In genomic region chr1:170590921-170591705, GRCh38 we compare ENCODE assay signal across 22 cellular contexts. TPM values are rescaled to one million over a fixed set of nuclear protein-coding genes. Genes with fewer than 3 reads are reported as not detected.
DNase-seq lines count a peak whose midpoint lies in the region; ATAC-seq, FAIRE-seq and TF ChIP-seq lines count a peak whose summit lies in the region.
"Had no signal": no experiment of that assay in that cellular context is flagged by ENCODE, and none has a peak within 500 bp of the region (broad histone marks: within the 10 kb centered on the region; RNA-seq: fewer than 3 reads in every experiment).

No MANE protein-coding gene starts in this region.

- peaks cover 27% of the 10 kb centered on the region for H3K27me3 Mint-ChIP-seq in type B pancreatic cell

- H4K20me1 ChIP-seq in IMR-90 (ENCODE audit: insufficient read depth, low read length) (no peaks in the 10 kb centered on the region), keratinocyte (ENCODE audit: control insufficient read depth, extremely low read depth, insufficient read depth, low read length) (no peaks in the 10 kb centered on the region)

- in situ Hi-C loops in IMR-90 (cut with MboI; ENCODE audit: low sequenced_read_pairs): no loop called here

- H3K4me1 ChIP-seq in IMR-90 (ENCODE audit: control insufficient read depth, insufficient read depth, low read length) (peaks cover 6% of the 10 kb centered on the region), keratinocyte (ENCODE audit: control insufficient read depth, extremely low read depth, insufficient read depth, low read length) (peaks cover 3% of the 10 kb centered on the region), foreskin keratinocyte (no peaks in the 10 kb centered on the region)
- H3K4me1 ChIP-seq: testis had no signal

- FAIRE-seq in keratinocyte (lab: Jason Lieb, UNC): no peak

- no peak for TF ChIP-seq CTCF in IMR-90 (conservative IDR thresholded peaks at IDR 0.05; ENCODE audit: low read depth, low read length)
- no peak for TF ChIP-seq CTCF in keratinocyte (optimal IDR thresholded peaks at IDR 0.05 in 1 of 3, IDR thresholded peaks at IDR 0.05 in 1 of 3, conservative IDR thresholded peaks at IDR 0.05 in 1 of 3; ENCODE audit: extremely low read depth in 1 of 3, insufficient read depth in 2 of 3, low read length in 3 of 3)
- no peak for TF ChIP-seq CTCF in type B pancreatic cell (conservative IDR thresholded peaks at IDR 0.05)
- no peak for TF ChIP-seq CTCF in foreskin keratinocyte (conservative IDR thresholded peaks at IDR 0.05)

- H3K79me1 ChIP-seq in IMR-90 (ENCODE audit: low read depth in 1 of 2, low read length in 2 of 2): no peaks in the 10 kb centered on the region

- H3K14ac ChIP-seq in IMR-90 (replicated peaks; ENCODE audit: low read depth, low read length): no peak overlapping the region

- H3K4me3 ChIP-seq in IMR-90 (ENCODE audit: insufficient read depth, low read depth, low read length) (no peak overlapping the region), keratinocyte (ENCODE audit: control insufficient read depth in 2 of 3, extremely low read depth in 1 of 3, insufficient read depth in 2 of 3, low read depth in 1 of 3, low read length in 3 of 3) (no peak overlapping the region)
- H3K4me3 ChIP-seq: cardiac muscle cell, testis had no signal

- WGBS in IMR-90 (ENCODE audit: extremely low coverage in 2 of 2, insufficient read length in 1 of 2), 2 experiments: no CpG with 5 or more reads among the region's 13 CpGs

- H3K4me3 Mint-ChIP-seq in type B pancreatic cell: peak overlapping the region; percentile 71
- H3K4me3 Mint-ChIP-seq: activated CD4-positive, alpha-beta memory T cell treated with anti-CD3 and anti-CD28 coated beads, Interleukin-2, amount 10 ng/mL, durations not matched to agents 7 days and 5 days; dendritic cell treated with granulocyte-macrophage colony-stimulating factor and Interleukin-4, amounts not matched to agents 40 ng/mL and 50 ng/mL, for 4 days; H9; naive B cell; WTC11 had no signal

- no peak overlapping the region for H2AK5ac ChIP-seq in IMR-90 (ENCODE audit: low read depth, low read length)

- no peaks in the 10 kb centered on the region for H3K79me2 ChIP-seq in keratinocyte (ENCODE audit: control insufficient read depth, insufficient read depth, low read length)

- H3K4me2 ChIP-seq in IMR-90 (ENCODE audit: low read depth, low read length) (no peak overlapping the region), keratinocyte (ENCODE audit: control insufficient read depth, extremely low read depth, insufficient read depth, low read depth, low read length) (no peak overlapping the region)

- H4K5ac ChIP-seq in IMR-90 (ENCODE audit: low read depth, low read length): no peak overlapping the region

- TF ChIP-seq RAD21 in IMR-90 (IDR thresholded peaks at IDR 0.05; ENCODE audit: low read length): no peak

- no peak overlapping the region for H2BK15ac ChIP-seq in IMR-90 (ENCODE audit: low read depth, low read length)

- H3K18ac ChIP-seq in IMR-90 (ENCODE audit: low read depth, low read length): no peak overlapping the region

- no peaks in the 10 kb centered on the region for H3K9me1 ChIP-seq in IMR-90 (ENCODE audit: insufficient read depth, low read length)
- H3K9me1 ChIP-seq in keratinocyte (ENCODE audit: control insufficient read depth, extremely low read depth, insufficient read depth, low read length): no peaks in the 10 kb centered on the region

- no peak overlapping the region for H3K23ac ChIP-seq in IMR-90 (ENCODE audit: low read depth, low read length)

- H3K27ac ChIP-seq in IMR-90 (ENCODE audit: insufficient read depth, low read length) (no peak overlapping the region), keratinocyte (ENCODE audit: control insufficient read depth, insufficient read depth, low read length) (no peak overlapping the region), foreskin keratinocyte (no peak overlapping the region)
- H3K27ac ChIP-seq: cardiac muscle cell, testis had no signal

- intact Hi-C loops in IMR-90 (cut with micrococcal nuclease): no loop called here

- peaks cover 2% of the 10 kb centered on the region; the same call in 1 of the 2 replicates for H3K9me3 ChIP-seq in IMR-90 (ENCODE audit: control insufficient read depth, insufficient read depth, low read length)
- H3K9me3 ChIP-seq in keratinocyte (ENCODE audit: control insufficient read depth, low read depth, low read length): no peaks in the 10 kb centered on the region
- H3K9me3 ChIP-seq: BE2C, testis had no signal

- dilution Hi-C loops in IMR-90 (cut with HindIII; ENCODE audit: low sequenced_read_pairs, unreplicated experiment) (no loop called here), keratinocyte (cut with MboI; ENCODE audit: extremely low pct_ligation_motif_present, low sequenced_read_pairs) (no loop called here)

- no peak overlapping the region for H2BK20ac ChIP-seq in IMR-90 (ENCODE audit: low read depth, low read length)

- no peak overlapping the region for H3K4ac ChIP-seq in IMR-90 (ENCODE audit: low read depth, low read length)

- H2BK120ac ChIP-seq in IMR-90 (ENCODE audit: low read depth, low read length): no peak overlapping the region

- peak overlapping the region; percentile 50 for H3K27ac Mint-ChIP-seq in type B pancreatic cell
- no peak overlapping the region for H3K27ac Mint-ChIP-seq in activated naive CD4-positive, alpha-beta T cell treated with anti-CD3 and anti-CD28 coated beads, Interleukin-2, amount 50 U/mL, for 72 hours
- H3K27ac Mint-ChIP-seq: activated CD4-positive, alpha-beta memory T cell treated with anti-CD3 and anti-CD28 coated beads, Interleukin-2, amount 10 ng/mL, durations not matched to agents 7 days and 5 days; dendritic cell treated with granulocyte-macrophage colony-stimulating factor and Interleukin-4, amounts not matched to agents 40 ng/mL and 50 ng/mL, for 4 days; H9; naive B cell; WTC11 had no signal

- H3K9me3 Mint-ChIP-seq in type B pancreatic cell: no peaks in the 10 kb centered on the region
- peaks cover 0 to 4% of the 10 kb centered on the region in 2 donors for H3K9me3 Mint-ChIP-seq in activated naive CD4-positive, alpha-beta T cell treated with anti-CD3 and anti-CD28 coated beads, Interleukin-2, amount 50 U/mL, for 72 hours
- H3K9me3 Mint-ChIP-seq: activated CD4-positive, alpha-beta memory T cell treated with anti-CD3 and anti-CD28 coated beads, Interleukin-2, amount 10 ng/mL, durations not matched to agents 7 days and 5 days; dendritic cell treated with granulocyte-macrophage colony-stimulating factor and Interleukin-4, amounts not matched to agents 40 ng/mL and 50 ng/mL, for 4 days; WTC11 had no signal

- H3K36me3 ChIP-seq in IMR-90 (ENCODE audit: control insufficient read depth, insufficient read depth, low read length): no peaks in the 10 kb centered on the region
- H3K36me3 ChIP-seq in keratinocyte (ENCODE audit: control insufficient read depth in 2 of 2, extremely low read depth in 1 of 2, insufficient read depth in 2 of 2, low read length in 2 of 2): no peaks in the 10 kb centered on the region
- H3K36me3 ChIP-seq: BE2C, cardiac muscle cell had no signal

- no peak overlapping the region for H2AK9ac ChIP-seq in IMR-90 (replicated peaks; ENCODE audit: low read depth, low read length, poor library complexity)

- BruUV-seq in IMR-90 (replicated peaks; lab: Mats Ljungman, UMichigan): no TSS peak

- H4K8ac ChIP-seq in IMR-90 (ENCODE audit: low read depth in 2 of 2, low read length in 2 of 2): no peak overlapping the region

- ATAC-seq in IMR-90 (ENCODE audit: low read depth): no peak
- ATAC-seq in foreskin keratinocyte: no peak
- ATAC-seq in activated naive CD4-positive, alpha-beta T cell treated with anti-CD3 and anti-CD28 coated beads, Interleukin-2, amount 50 U/mL, for 72 hours: no peak
- ATAC-seq: right cardiac atrium, WTC11 had no signal

- no peak overlapping the region for H4K91ac ChIP-seq in IMR-90 (ENCODE audit: insufficient read depth, low read depth, low read length)

- H2BK5ac ChIP-seq in IMR-90 (ENCODE audit: low read depth, low read length, poor library complexity, severe bottlenecking): no peak overlapping the region

- no peaks in the 10 kb centered on the region for H3K36me3 Mint-ChIP-seq in type B pancreatic cell
- no peaks in the 10 kb centered on the region for H3K36me3 Mint-ChIP-seq in activated naive CD4-positive, alpha-beta T cell treated with anti-CD3 and anti-CD28 coated beads, Interleukin-2, amount 50 U/mL, for 72 hours
- H3K36me3 Mint-ChIP-seq: naive B cell, WTC11 had no signal

- no peak overlapping the region for H3K56ac ChIP-seq in IMR-90 (ENCODE audit: extremely low read depth, insufficient read depth, low read length)

- no peak for DNase-seq in IMR-90
- peak; percentile 11 for DNase-seq in NCI-H69 (lab: John Stamatoyannopoulos, UW)
- no peak for DNase-seq in keratinocyte (ENCODE audit: low read depth, low spot score)
- no peak for DNase-seq in type B pancreatic cell (ENCODE audit: extremely low spot score, unreplicated experiment)
- DNase-seq in anterior cingulate cortex (lab: John Stamatoyannopoulos, UW): no peak
- no peak for DNase-seq in foreskin keratinocyte
- DNase-seq in activated naive CD4-positive, alpha-beta T cell treated with anti-CD3 and anti-CD28 coated beads, Interleukin-2, amount 50 U/mL, for 72 hours (ENCODE audit: low spot score in 2 of 2): no peak
- DNase-seq: activated CD4-positive, alpha-beta memory T cell treated with anti-CD3 and anti-CD28 coated beads, Interleukin-2, amount 10 ng/mL, durations not matched to agents 7 days and 5 days; activated gamma-delta T cell treated with Interleukin-2 at 50 U/mL for 16 hours; activated T-cell treated with anti-CD3 and anti-CD28 coated beads for 4 hours; BE2C; COR-L47; H9; hippocampal formation; islet precursor cell; naive B cell; NCI-H1436; right cardiac atrium; testis had no signal

- TF ChIP-seq POLR2A in IMR-90 (IDR thresholded peaks at IDR 0.05; ENCODE audit: low read depth, low read length): no peak

- peaks cover 44% of the 10 kb centered on the region for H3K4me1 Mint-ChIP-seq in type B pancreatic cell (ENCODE audit: unreplicated experiment)
- H3K4me1 Mint-ChIP-seq: activated CD4-positive, alpha-beta memory T cell treated with anti-CD3 and anti-CD28 coated beads, Interleukin-2, amount 10 ng/mL, durations not matched to agents 7 days and 5 days; naive B cell had no signal

- CTCF ChIA-PET in IMR-90 (lab: Yijun Ruan, JAX): no interaction called here

- H2AFZ ChIP-seq in IMR-90 (replicated peaks; ENCODE audit: low read length, poor library complexity) (peak overlapping the region; percentile 21), keratinocyte (ENCODE audit: control insufficient read depth, low read length) (peak overlapping the region; percentile 13)

- POLR2A ChIA-PET in IMR-90 (lab: Charles Lee; ENCODE audit: unreplicated experiment): no interaction called here

- H3K9ac ChIP-seq in IMR-90 (ENCODE audit: low read depth, low read length): no peak overlapping the region
- no peak overlapping the region for H3K9ac ChIP-seq in keratinocyte (ENCODE audit: control insufficient read depth, extremely low read depth, insufficient read depth, low read length)

- H3K27me3 ChIP-seq in IMR-90 (ENCODE audit: control insufficient read depth, insufficient read depth, low read length): no peaks in the 10 kb centered on the region; the same call in 1 of the 2 replicates
- H3K27me3 ChIP-seq in keratinocyte (ENCODE audit: control insufficient read depth, extremely low read depth, insufficient read depth, low read length): no peaks in the 10 kb centered on the region
- H3K27me3 ChIP-seq in foreskin keratinocyte: no peaks in the 10 kb centered on the region
- H3K27me3 ChIP-seq: testis had no signal

RNA-seq across cellular contexts. Expression of gene GORAB, which starts 59.1 kb away (rescaled TPM):
- 11.3 and 17.2 TPM in 2 replicates for total RNA-seq in IMR-90 (2012; rRNA removed)
- polyA plus RNA-seq in IMR-90 (2012; rRNA removed): 11.0 and 14.0 TPM in 2 replicates
- polyA plus RNA-seq in IMR-90 (2012; cell fraction: cytosol; rRNA removed): 1.2 and 1.7 TPM in 2 replicates
- 4.9 and 81.0 TPM in 2 replicates for polyA plus RNA-seq in IMR-90 (2012; cell fraction: nucleus; rRNA removed; ENCODE audit: low replicate concordance)
- 5.5 to 12.0 TPM (median 8.7 TPM) in 3 replicates for polyA plus RNA-seq in keratinocyte
- polyA plus RNA-seq in keratinocyte (2011; ENCODE audit: low read depth): 6.2 TPM
- polyA plus RNA-seq in keratinocyte (2011; cell fraction: cytosol; rRNA removed): 2.7 and 4.9 TPM in 2 replicates
- polyA plus RNA-seq in keratinocyte (2011; cell fraction: nucleus; rRNA removed): 17.4 and 23.3 TPM in 2 replicates
- 4.0 and 4.3 TPM in 2 replicates for polyA plus RNA-seq in keratinocyte (2012; ENCODE audit: low replicate concordance)
- polyA minus RNA-seq in keratinocyte: 0.26 to 4.1 TPM (median 3.8 TPM) in 3 replicates
- 2.3 TPM for polyA minus RNA-seq in keratinocyte (2011; cell fraction: cytosol; rRNA and poly(A)+ RNA removed)
- 3.5 and 8.5 TPM in 2 replicates for polyA minus RNA-seq in keratinocyte (2011; cell fraction: nucleus; rRNA and poly(A)+ RNA removed)
- total RNA-seq in type B pancreatic cell (ENCODE audit: low replicate concordance): 13.7 and 19.4 TPM in 2 replicates
- total RNA-seq in foreskin keratinocyte: 8.5 and 9.4 TPM in 2 replicates
- 3.0 and 3.2 TPM in 2 replicates for polyA plus RNA-seq in foreskin keratinocyte
- total RNA-seq in activated naive CD4-positive, alpha-beta T cell treated with anti-CD3 and anti-CD28 coated beads, Interleukin-2, amount 50 U/mL, for 72 hours: 10 to 100 TPM in 1 of 2 donors, 1 to 10 TPM in 1; 4.9 to 12.4 TPM
